1 cellular context compared by ENCODE assay signal in the genomic region with DNA sequence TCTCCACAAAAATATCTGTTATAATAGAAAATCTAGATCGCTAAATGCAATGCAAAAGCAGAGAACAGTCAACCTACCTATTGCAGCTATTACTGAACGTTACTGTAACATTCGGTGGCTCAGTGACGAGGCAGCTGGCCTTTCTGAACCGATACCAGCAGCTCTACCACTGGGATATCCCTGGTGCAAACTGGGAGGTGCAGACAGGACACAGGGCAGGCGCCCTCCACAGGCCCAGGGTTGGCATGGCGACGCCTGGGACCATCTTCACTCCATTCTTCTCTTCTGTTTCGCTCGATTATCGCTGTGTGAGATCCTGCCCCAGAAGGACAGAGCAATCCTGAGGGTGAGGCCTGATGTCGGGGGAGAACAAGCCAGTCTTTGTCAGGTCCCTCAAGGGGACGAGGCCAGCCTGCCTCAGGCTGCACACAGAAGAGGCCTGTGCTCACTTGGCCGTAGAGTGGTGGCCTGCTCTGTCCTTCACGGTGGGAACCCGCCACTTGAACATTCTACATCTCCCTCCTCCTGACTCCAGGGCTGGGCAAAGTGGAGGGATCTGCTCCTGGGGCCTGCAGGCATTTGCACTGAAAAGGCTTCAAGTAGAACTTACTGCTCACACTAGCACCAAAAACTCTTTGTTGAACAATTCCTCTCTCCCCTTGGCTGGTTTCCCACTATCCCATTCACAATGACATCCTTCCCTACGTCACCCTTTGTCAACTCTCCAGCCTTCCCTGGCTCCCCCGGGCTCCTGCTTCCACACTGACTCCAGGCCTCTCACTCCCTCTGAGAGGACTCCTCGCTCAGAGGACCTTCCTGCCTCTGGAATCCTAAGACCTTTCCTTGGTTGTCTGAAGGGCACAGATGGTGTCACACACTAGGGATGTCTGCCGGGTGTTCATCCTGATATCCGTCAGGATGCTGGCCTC.
TF ChIP-seq lines count a peak whose summit lies in the region.

No MANE protein-coding gene starts in this region.

TF ChIP-seq in K562, 482 proteins besides CTCF, POLR2A, EP300 and RAD21:
- peak; percentile 46 for TF ChIP-seq RFX1 (IDR thresholded peaks at IDR 0.05)
- TF ChIP-seq ATF1 (CRISPR knock-in tag; IDR thresholded peaks at IDR 0.05): no peak
- no peak for TF ChIP-seq ATF1 (tag; IDR thresholded peaks at IDR 0.05)
- TF ChIP-seq SMARCC2 (IDR thresholded peaks at IDR 0.05; ENCODE audit: low read depth): no peak
- no peak for TF ChIP-seq HNRNPLL (IDR thresholded peaks at IDR 0.05; ENCODE audit: low read depth, low read length, poor library complexity, severe bottlenecking)
- TF ChIP-seq, protein P1, sequence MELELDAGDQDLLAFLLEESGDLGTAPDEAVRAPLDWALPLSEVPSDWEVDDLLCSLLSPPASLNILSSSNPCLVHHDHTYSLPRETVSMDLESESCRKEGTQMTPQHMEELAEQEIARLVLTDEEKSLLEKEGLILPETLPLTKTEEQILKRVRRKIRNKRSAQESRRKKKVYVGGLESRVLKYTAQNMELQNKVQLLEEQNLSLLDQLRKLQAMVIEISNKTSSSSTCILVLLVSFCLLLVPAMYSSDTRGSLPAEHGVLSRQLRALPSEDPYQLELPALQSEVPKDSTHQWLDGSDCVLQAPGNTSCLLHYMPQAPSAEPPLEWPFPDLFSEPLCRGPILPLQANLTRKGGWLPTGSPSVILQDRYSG (tag; conservative IDR thresholded peaks at IDR 0.05; ENCODE audit: low read depth): no peak
- no peak for TF ChIP-seq ZNF175 (CRISPR knock-in tag; IDR thresholded peaks at IDR 0.05; ENCODE audit: low read depth)
- no peak for TF ChIP-seq ILK (tag; IDR thresholded peaks at IDR 0.05; ENCODE audit: borderline replicate concordance, low read depth)
- TF ChIP-seq NFATC3 (IDR thresholded peaks at IDR 0.05): no peak
TF ChIP-seq in K562: peak in this region for 1.
